Comparison of ENCODE assay signal across 1 cellular context in the genomic region with DNA sequence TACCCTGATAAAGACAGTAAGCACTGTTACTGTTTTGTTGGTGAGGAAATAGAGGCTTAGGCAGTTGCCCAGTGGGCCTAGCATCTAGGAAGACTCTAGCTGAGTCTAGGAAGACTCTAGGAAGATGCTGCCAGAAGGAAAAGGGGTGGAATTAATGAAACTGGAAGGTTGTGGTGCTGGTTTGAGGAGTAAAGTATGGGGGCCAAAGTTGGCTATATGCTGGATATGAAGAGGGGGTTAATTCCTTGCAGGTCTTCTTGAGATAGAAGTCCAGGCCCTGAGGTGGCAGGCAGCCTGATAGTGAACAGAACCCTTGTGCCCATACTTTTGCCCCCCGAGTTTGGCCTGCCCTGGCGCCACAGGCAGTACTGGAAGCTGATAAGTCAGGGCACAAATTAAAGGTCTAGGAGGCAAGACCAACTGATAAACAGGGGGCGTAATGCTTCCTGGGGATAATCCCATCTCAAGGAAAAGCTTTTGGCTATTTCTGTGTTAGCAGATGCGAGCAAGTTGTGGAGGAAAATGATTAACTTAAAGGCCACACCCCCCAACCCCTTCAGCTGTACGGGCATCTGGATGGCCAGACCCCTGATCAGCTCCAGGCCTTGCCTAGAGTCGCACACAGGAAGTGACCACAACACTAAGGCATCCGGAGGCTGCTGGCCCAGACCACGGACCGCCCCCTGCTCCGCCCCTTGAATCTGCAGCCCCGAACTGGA.
TF ChIP-seq lines count a peak whose summit lies in the region.

No MANE protein-coding gene starts in this region.

TF ChIP-seq in endothelial cell of umbilical vein, 7 proteins besides CTCF, POLR2A, EP300 and RAD21:
- peak; percentile 61 for TF ChIP-seq JUN (IDR thresholded peaks at IDR 0.05; ENCODE audit: borderline replicate concordance, insufficient read depth, insufficient read length, low read depth)
- TF ChIP-seq POLR2AphosphoS5 (IDR thresholded peaks at IDR 0.05; ENCODE audit: insufficient read depth, low read depth, low read length): peak; percentile 92
- TF ChIP-seq, protein P1, sequence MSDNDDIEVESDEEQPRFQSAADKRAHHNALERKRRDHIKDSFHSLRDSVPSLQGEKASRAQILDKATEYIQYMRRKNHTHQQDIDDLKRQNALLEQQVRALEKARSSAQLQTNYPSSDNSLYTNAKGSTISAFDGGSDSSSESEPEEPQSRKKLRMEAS (IDR thresholded peaks at IDR 0.05; ENCODE audit: insufficient read depth, insufficient read length): no peak
- TF ChIP-seq EZH2 (IDR thresholded peaks at IDR 0.05; ENCODE audit: borderline replicate concordance, low read depth, low read length, severe bottlenecking): no peak
- TF ChIP-seq MYC (IDR thresholded peaks at IDR 0.05; ENCODE audit: low read depth, low read length): no peak
- no peak for TF ChIP-seq GATA2 (IDR thresholded peaks at IDR 0.05; ENCODE audit: insufficient read depth, insufficient read length, low read depth, low read length)
- peak; percentile 56 for TF ChIP-seq FOS (IDR thresholded peaks at IDR 0.05; ENCODE audit: borderline replicate concordance, insufficient read depth, low read length)
